3 cellular contexts compared by ENCODE assay signal in the genomic region with DNA sequence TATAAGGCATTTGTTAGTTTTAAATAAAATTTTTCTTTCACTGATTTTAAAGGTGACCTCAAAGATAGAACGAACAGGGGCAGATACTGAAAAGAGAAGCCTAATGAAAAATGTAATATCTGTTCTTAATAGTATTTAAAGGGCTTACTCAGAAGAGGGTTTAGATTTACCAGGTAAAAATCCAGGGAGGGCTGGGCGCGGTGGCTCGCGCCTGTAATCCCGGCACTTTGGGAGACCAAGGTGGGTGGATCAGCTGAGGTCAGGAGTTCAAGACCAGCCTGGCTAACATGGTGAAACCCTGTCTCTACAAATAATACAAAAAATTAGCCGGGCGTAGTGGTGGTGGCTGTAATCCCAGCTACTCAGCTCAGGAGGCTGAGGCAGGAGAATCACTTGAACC.
"Had no signal": no experiment of that assay in that cellular context is flagged by ENCODE, and none has a peak within 500 bp of the region (broad histone marks: within the 10 kb centered on the region; RNA-seq: fewer than 3 reads in every experiment).

No MANE protein-coding gene starts in this region.

- H3K4me3 ChIP-seq: GM12878 had no signal

- DNase-seq: GDM1, GF-D8 had no signal
